10 cellular contexts compared by ENCODE assay signal in the genomic region with DNA sequence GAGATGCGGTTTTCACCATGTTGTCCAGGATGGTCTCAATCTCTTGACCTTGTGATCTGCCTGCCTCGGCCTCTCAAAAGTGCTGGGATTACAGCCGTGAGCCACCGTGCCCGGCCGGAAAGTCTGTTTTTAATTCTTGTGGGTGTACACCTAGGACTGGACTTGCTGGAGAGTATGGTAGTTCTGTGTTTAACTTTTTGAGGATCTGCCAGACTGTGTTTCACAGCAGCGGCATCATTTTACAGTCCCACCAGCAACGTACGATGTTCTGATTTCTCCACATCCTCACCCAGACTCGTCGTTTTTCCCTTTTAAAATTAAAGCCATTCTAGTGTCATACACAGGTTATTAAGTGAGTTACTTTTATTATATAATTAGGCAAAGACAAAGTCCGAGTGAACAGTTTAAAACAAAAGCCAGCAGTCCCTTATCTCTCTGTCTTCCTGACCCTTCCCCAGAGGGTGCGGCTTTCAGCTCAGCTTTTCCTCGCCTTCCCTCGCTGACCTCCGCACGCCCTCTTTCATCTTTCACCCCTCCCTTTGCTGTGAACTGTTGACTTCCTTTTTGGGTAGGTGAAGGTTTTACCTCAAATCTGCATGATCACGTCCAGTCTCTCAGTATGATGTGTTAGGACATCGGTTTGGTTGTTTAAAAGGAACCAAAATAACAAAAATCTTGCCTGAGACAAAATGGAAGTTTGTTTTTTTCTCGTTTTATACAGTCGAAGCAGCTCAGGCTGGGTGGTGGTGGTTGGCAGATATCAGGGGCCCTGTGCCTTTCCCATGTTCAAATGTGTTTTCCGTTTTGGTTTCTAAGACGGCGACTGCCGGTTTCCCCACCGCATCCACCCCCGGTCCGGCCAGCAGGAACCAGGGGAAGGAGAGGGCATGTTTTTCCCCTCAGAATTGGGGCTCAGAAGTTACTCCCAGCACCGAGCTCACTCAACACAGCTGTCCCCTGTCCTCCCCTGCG. TPM values are rescaled to one million over a fixed set of nuclear protein-coding genes. Genes with fewer than 3 reads are reported as not detected.
DNase-seq lines count a peak whose midpoint lies in the region; ATAC-seq and TF ChIP-seq lines count a peak whose summit lies in the region.
"Had no signal": no experiment of that assay in that cellular context is flagged by ENCODE, and none has a peak within 500 bp of the region (broad histone marks: within the 10 kb centered on the region; RNA-seq: fewer than 3 reads in every experiment).

No MANE protein-coding gene starts in this region.

- H3K36me3 ChIP-seq in spleen, result peaks cover 3 to 73% (median 17%) of the 10 kb centered on the region in 6 donors

- no peaks in the 10 kb centered on the region for H3K27me3 ChIP-seq in spleen (replicated peaks in 1 of 7)

- TF ChIP-seq CTCF in GM13977 (IDR thresholded peaks at IDR 0.05; ENCODE audit: extremely low read depth, insufficient read depth, missing control alignments) (no peak), spleen (IDR thresholded peaks at IDR 0.05 in 8 of 11, conservative IDR thresholded peaks at IDR 0.05 in 3 of 11) (no peak)

- H3K4me3 ChIP-seq in spleen, result peak overlapping the region in 4 of 8 donors; percentile 12 to 47 (median 18)

- ATAC-seq in GM18505 (IDR thresholded peaks at IDR 0.05; ENCODE audit: unreplicated experiment) (no peak), HG03520 (IDR thresholded peaks at IDR 0.05; ENCODE audit: unreplicated experiment) (no peak)

- TF ChIP-seq POLR2A in spleen (IDR thresholded peaks at IDR 0.05) (no peak), GM18505 (IDR thresholded peaks at IDR 0.05; ENCODE audit: borderline replicate concordance, extremely low read depth, insufficient read depth, insufficient read length) (no peak)

- DNase-seq in GM13977 (ENCODE audit: low spot score), result peak; percentile 69
- peak; percentile 45 for DNase-seq in UCSD-AML1 (lab: John Stamatoyannopoulos, UW; ENCODE audit: unreplicated experiment)
- peak; percentile 18 for DNase-seq in germinal center (ENCODE audit: low spot score)
- DNase-seq in spleen, result no peak
- DNase-seq in COR-L47 (lab: John Stamatoyannopoulos, UW), result no peak
- no peak for DNase-seq in NCI-H2029 (lab: John Stamatoyannopoulos, UW)
- DNase-seq: H7, KBM-7 had no signal

- intact Hi-C loops in spleen (cut with DNase I; ENCODE audit: low total_unique reads), result no loop called here

- H3K4me1 ChIP-seq in spleen, result peaks cover 3 to 28% (median 21%) of the 10 kb centered on the region in 6 donors

- H3K27ac ChIP-seq in spleen, result peak overlapping the region; percentile 67 to 85 (median 82)

- no peaks in the 10 kb centered on the region for H3K9me3 ChIP-seq in spleen

- WGBS in spleen, 5 donors, result 29 to 42% (median 31%) methylated on average over 30 of the region's 30 CpGs

- in situ Hi-C loops in GM13977 (cut with MboI; ENCODE audit: low pct_unique_long_range_greater_than_20kb, low sequenced_read_pairs, unreplicated experiment), result no loop called here

RNA-seq across cellular contexts. Expression of a gene that starts 18.0 kb away (rescaled TPM):
- total RNA-seq in spleen, result 10 to 100 TPM; 32.2 to 63.1 (median 42.5) TPM
- 10 to 100 TPM; 13.0 to 25.9 (median 13.1) TPM for polyA plus RNA-seq in spleen

RNA-seq across cellular contexts. Expression of a gene that starts 23.1 kb away (rescaled TPM):
- total RNA-seq in spleen, result 1 to 10 TPM; 1.0 to 5.4 (median 2.6) TPM
- 1 to 10 TPM in 2 of 3 donors, under 1 TPM in 1; 0.79 to 5.2 (median 1.9) TPM for polyA plus RNA-seq in spleen

RNA-seq across cellular contexts. Expression of a gene that starts 23.4 kb away (rescaled TPM):
- 100 to 1,000 TPM in 5 of 7 donors, 10 to 100 TPM in 2; 76.7 to 158 (median 105) TPM for total RNA-seq in spleen
- polyA plus RNA-seq in spleen, result 100 to 1,000 TPM; 110 to 318 (median 282) TPM

RNA-seq across cellular contexts. Expression of a gene that starts 27.7 kb away (rescaled TPM):
- total RNA-seq in spleen, result not detected
- polyA plus RNA-seq in spleen, result under 1 TPM; 0.23 to 0.99 (median 0.26) TPM

RNA-seq across cellular contexts. Expression of a gene that starts 30.3 kb away (rescaled TPM):
- total RNA-seq in spleen, result 1 to 10 TPM in 1 of 7 donors, under 1 TPM in 2, not detected in 4; 0.28 to 1.1 (median 0.39) TPM
- polyA plus RNA-seq in spleen, result 1 to 10 TPM in 2 of 3 donors, under 1 TPM in 1; 0.67 to 2.4 (median 1.4) TPM

Comparison
In these comparisons a context has a peak if more than half of its experiments do, and no peak if none do; other contexts are left out.
1. DNase-seq: peak in GM13977 (single experiment), UCSD-AML1 (single experiment) and germinal center (single experiment); none in spleen (single experiment), COR-L47 (single experiment) and NCI-H2029 (single experiment).